Comparison of ENCODE assay signal across 8 cellular contexts in the genomic region with DNA sequence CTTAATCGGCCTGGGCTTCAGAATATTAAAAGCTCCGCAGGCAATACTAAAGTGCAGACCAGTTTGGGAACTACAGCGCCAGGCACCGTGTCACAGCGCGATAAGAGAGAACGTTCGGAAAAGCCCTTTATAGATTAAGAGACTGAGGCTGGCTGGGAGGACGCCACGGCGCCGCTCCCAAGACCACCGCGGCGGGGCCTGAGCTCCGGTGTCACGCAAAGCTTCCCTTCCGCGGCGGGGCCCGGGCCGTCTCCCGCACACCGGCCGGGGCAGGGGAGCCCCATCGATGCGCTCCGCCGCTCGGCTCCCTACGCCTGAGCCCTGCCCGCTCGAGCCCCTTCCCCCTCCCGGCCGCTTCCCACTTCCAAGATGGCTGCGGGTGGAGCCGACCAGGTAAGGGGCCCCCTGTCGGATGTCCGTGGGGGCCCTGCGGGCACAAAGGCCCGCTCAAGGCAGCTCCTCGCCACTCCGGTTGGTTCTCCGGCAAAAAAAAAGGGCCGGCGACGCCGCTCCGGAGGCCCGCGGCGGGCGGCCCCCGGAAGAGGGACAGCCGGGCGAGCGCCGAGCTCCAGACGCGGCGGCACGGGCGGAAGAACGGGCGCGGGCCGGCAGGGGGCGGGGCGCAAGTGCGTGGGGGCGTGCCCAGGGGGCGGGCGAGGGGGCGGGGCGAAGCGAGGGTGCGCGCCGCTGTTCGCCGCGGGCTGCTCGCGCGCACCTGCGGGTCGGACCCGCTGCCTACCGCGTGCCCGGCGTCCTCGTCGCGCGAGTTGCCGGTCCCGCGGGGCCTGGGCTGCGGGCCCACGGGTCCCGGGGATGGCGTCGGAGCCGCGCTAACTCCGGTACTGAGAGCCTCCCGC. TPM values are rescaled to one million over a fixed set of nuclear protein-coding genes. Genes with fewer than 3 reads are reported as not detected.
DNase-seq lines count a peak whose midpoint lies in the region; ATAC-seq and TF ChIP-seq lines count a peak whose summit lies in the region.

A gene with protein sequence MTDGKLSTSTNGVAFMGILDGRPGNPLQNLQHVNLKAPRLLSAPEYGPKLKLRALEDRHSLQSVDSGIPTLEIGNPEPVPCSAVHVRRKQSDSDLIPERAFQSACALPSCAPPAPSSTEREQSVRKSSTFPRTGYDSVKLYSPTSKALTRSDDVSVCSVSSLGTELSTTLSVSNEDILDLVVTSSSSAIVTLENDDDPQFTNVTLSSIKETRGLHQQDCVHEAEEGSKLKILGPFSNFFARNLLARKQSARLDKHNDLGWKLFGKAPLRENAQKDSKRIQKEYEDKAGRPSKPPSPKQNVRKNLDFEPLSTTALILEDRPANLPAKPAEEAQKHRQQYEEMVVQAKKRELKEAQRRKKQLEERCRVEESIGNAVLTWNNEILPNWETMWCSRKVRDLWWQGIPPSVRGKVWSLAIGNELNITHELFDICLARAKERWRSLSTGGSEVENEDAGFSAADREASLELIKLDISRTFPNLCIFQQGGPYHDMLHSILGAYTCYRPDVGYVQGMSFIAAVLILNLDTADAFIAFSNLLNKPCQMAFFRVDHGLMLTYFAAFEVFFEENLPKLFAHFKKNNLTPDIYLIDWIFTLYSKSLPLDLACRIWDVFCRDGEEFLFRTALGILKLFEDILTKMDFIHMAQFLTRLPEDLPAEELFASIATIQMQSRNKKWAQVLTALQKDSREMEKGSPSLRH (plus strand): TSS at position 714 of the 857 bp plus-strand sequence. CDS start 13,564 bp downstream, outside the sequence.

- peaks cover 64% of the 10 kb centered on the region for H3K4me1 Mint-ChIP-seq in activated CD4-positive, alpha-beta memory T cell treated with anti-CD3 and anti-CD28 coated beads, Interleukin-2, amount 10 ng/mL, durations not matched to agents 7 days and 5 days

- H3K27ac ChIP-seq in lung (ENCODE audit: low read depth in 1 of 2, low read length in 1 of 2) = peak within 1 kb of the TSS; percentile 95 to 99

- peak; percentile 82 for TF ChIP-seq POLR2A in GM19193 (IDR thresholded peaks at IDR 0.05; ENCODE audit: extremely low read depth, insufficient read depth, insufficient read length)

- WGBS in lung, 2 donors = 0% methylated on average over 93 to 108 of the region's 108 CpGs

- ATAC-seq in HG03432 (IDR thresholded peaks at IDR 0.05; ENCODE audit: unreplicated experiment) (peak; percentile 89), lung (ENCODE audit: insufficient read depth, low FRiP score) (peak; percentile 93)

- peaks cover 2% of the 10 kb centered on the region for H3K27me3 Mint-ChIP-seq in activated CD4-positive, alpha-beta memory T cell treated with anti-CD3 and anti-CD28 coated beads, Interleukin-2, amount 10 ng/mL, durations not matched to agents 7 days and 5 days

- CTCF ChIA-PET in activated CD4-positive, alpha-beta memory T cell treated with anti-CD3 and anti-CD28 coated beads, Interleukin-2, amount 10 ng/mL, durations not matched to agents 7 days and 5 days (lab: Charles Lee) = interaction anchor here (0.9 to 2.0 kb wide), 10 partner anchors 8 to 200 kb away, joined by 3 to 26 read pairs (median 5); partner anchors contain the start of genes GRPEL1, MRFAP1L1 and TADA2B

- H3K27ac Mint-ChIP-seq in activated CD4-positive, alpha-beta memory T cell treated with anti-CD3 and anti-CD28 coated beads, Interleukin-2, amount 10 ng/mL, durations not matched to agents 7 days and 5 days = peak within 1 kb of the TSS; percentile 85

- H3K9me3 ChIP-seq in BE2C (no peaks in the 10 kb centered on the region), lung (ENCODE audit: control insufficient read depth in 2 of 2, insufficient read depth in 1 of 2, low read length in 1 of 2) (no peaks in the 10 kb centered on the region)

- no peaks in the 10 kb centered on the region for H3K9me3 Mint-ChIP-seq in activated CD4-positive, alpha-beta memory T cell treated with anti-CD3 and anti-CD28 coated beads, Interleukin-2, amount 10 ng/mL, durations not matched to agents 7 days and 5 days

- H3K4me1 ChIP-seq in BE2C (peaks cover 13% of the 10 kb centered on the region), lung (ENCODE audit: control insufficient read depth in 2 of 2, insufficient read depth in 2 of 2, low read length in 2 of 2) (peaks cover 6 to 25% of the 10 kb centered on the region in 2 donors)

- H3K27me3 ChIP-seq in BE2C (no peaks in the 10 kb centered on the region), lung (ENCODE audit: control insufficient read depth, insufficient read depth) (no peaks in the 10 kb centered on the region)

- H3K36me3 ChIP-seq in BE2C (no peaks in the 10 kb centered on the region), lung (ENCODE audit: control insufficient read depth in 2 of 2, insufficient read depth in 2 of 2, low read length in 2 of 2) (no peaks in the 10 kb centered on the region)

- DNase-seq in BE2C (peak; percentile 90), NCI-H526 treated with DMSO at 0.1 percent for 48 hours (lab: John Stamatoyannopoulos, UW) (peak; percentile 67), ecto neural progenitor cell (ENCODE audit: low spot score) (peak; percentile 93), lung (ENCODE audit: low spot score) (peak; percentile 89)
- DNase-seq in activated CD4-positive, alpha-beta memory T cell treated with anti-CD3 and anti-CD28 coated beads, Interleukin-2, amount 10 ng/mL, durations not matched to agents 7 days and 5 days = peak; percentile 88
- DNase-seq in stimulated activated CD4-positive, alpha-beta T cell treated with anti-CD3 and anti-CD28 coated beads, TNF-alpha, amount 100 ng/mL, for 4 hours (ENCODE audit: low read depth in 3 of 3) = peak; percentile 77 to 82 (median 77)

- peak within 1 kb of the TSS; percentile 91 for H3K4me3 Mint-ChIP-seq in activated CD4-positive, alpha-beta memory T cell treated with anti-CD3 and anti-CD28 coated beads, Interleukin-2, amount 10 ng/mL, durations not matched to agents 7 days and 5 days

- peaks cover 5% of the 10 kb centered on the region for H3K36me3 Mint-ChIP-seq in activated CD4-positive, alpha-beta memory T cell treated with anti-CD3 and anti-CD28 coated beads, Interleukin-2, amount 10 ng/mL, durations not matched to agents 7 days and 5 days (ENCODE audit: low read depth)

- TF ChIP-seq CTCF in BE2C (IDR thresholded peaks at IDR 0.05; ENCODE audit: low read depth, low read length) = 0 out of 2 replicates have a peak, but pooled peaks have one; percentile 11
- TF ChIP-seq CTCF in lung (IDR thresholded peaks at IDR 0.05; ENCODE audit: control extremely low read depth, extremely low read depth) = no peak

- H3K4me3 ChIP-seq in BE2C (ENCODE audit: low read depth, low read length) (peak within 1 kb of the TSS; percentile 85), lung (peak within 1 kb of the TSS; percentile 81)

- POLR2A ChIA-PET in activated CD4-positive, alpha-beta memory T cell treated with anti-CD3 and anti-CD28 coated beads, Interleukin-2, amount 10 ng/mL, durations not matched to agents 7 days and 5 days (lab: Charles Lee) = interaction anchor here (0.7 to 6.9 kb wide), 45 partner anchors 8 to 728 kb away, joined by 3 to 109 read pairs (median 6); partner anchors contain the start of genes BLOC1S4, GRPEL1, MAN2B2 and MRFAP1

RNA-seq across cellular contexts. Expression of the gene that starts here (rescaled TPM):
- 54.8 TPM for polyA plus RNA-seq in BE2C (2012; ENCODE audit: insufficient read depth, insufficient read length, low read depth)
- 10 to 100 TPM; 53.7 to 55.3 TPM for total RNA-seq in activated CD4-positive, alpha-beta memory T cell treated with anti-CD3 and anti-CD28 coated beads, Interleukin-2, amount 10 ng/mL, durations not matched to agents 7 days and 5 days
- 10 to 100 TPM; 34.2 to 60.1 TPM for total RNA-seq in lung
- 10 to 100 TPM; 15.1 to 58.6 TPM for polyA plus RNA-seq in lung

Comparison
In these comparisons a context has a peak if more than half of its experiments do, and no peak if none do; other contexts are left out.
1. Peak in every context shown above with its lines: DNase-seq, ATAC-seq, H3K4me3 ChIP-seq and H3K27ac ChIP-seq.